2 cellular contexts compared by ENCODE assay signal in the genomic region with DNA sequence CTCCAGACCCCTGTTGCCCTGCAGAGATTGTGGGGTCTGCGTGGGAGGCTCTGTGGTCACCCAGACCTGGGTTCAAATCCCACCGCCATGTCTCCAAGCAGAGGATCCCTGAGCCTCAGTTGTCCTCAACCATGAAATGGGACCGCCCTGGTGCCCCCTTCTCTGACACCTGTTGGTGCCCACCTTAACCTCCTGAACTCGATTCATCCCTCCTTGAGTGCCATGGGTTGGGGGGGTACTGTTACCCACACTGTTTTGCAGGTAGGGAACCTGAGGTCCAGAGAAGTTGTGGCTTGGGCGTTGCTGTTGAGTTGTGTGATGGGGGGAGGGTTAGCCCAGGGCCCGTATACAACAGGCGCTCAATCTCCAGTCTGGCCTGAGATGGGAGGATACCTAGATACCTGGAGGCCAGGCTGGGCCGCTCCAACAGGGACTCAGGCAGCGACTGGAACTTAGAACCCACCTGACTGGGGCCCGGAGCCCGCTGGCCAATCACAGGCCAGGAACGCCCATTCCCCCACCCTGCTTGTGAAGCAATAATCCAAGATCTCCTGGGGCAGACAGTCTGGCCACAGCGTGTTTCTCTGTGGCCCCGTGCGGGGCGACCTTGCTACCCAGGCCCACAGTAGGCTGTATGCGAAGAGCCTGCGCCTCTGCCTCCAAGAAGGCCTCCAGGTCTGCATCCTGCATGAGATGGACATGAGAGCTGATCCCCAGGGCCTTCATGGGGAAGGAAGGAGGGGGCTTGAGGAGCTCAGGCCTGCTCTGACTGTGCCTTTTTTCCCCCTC.
TF ChIP-seq lines count a peak whose summit lies in the region.

No MANE protein-coding gene starts in this region.

TF ChIP-seq in HEK293, 187 proteins besides CTCF, POLR2A, EP300 and RAD21:
- 0 out of 2 replicates have a peak, but pooled peaks have one; percentile 21 for TF ChIP-seq ZNF121 (tag by site-specific recombination; IDR thresholded peaks at IDR 0.05)
- no peak for TF ChIP-seq ZNF211 (tag by site-specific recombination; IDR thresholded peaks at IDR 0.05; ENCODE audit: low read depth)
- no peak for TF ChIP-seq HOXC10 (CRISPR knock-in tag; IDR thresholded peaks at IDR 0.05)
- peak; percentile 13; the same call in 1 of the 2 replicates for TF ChIP-seq SP2 (tag by site-specific recombination; IDR thresholded peaks at IDR 0.05)
- no peak for TF ChIP-seq ZNF639 (tag by site-specific recombination; IDR thresholded peaks at IDR 0.05)
- TF ChIP-seq KLF10 (tag by site-specific recombination; IDR thresholded peaks at IDR 0.05): no peak
- peak; percentile 90 for TF ChIP-seq ZNF792 (tag by site-specific recombination; IDR thresholded peaks at IDR 0.05)
- TF ChIP-seq, protein P1, sequence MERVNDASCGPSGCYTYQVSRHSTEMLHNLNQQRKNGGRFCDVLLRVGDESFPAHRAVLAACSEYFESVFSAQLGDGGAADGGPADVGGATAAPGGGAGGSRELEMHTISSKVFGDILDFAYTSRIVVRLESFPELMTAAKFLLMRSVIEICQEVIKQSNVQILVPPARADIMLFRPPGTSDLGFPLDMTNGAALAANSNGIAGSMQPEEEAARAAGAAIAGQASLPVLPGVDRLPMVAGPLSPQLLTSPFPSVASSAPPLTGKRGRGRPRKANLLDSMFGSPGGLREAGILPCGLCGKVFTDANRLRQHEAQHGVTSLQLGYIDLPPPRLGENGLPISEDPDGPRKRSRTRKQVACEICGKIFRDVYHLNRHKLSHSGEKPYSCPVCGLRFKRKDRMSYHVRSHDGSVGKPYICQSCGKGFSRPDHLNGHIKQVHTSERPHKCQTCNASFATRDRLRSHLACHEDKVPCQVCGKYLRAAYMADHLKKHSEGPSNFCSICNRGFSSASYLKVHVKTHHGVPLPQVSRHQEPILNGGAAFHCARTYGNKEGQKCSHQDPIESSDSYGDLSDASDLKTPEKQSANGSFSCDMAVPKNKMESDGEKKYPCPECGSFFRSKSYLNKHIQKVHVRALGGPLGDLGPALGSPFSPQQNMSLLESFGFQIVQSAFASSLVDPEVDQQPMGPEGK (tag by site-specific recombination; IDR thresholded peaks at IDR 0.05): peak; percentile 50
- no peak for TF ChIP-seq ZNF777 (tag by site-specific recombination; IDR thresholded peaks at IDR 0.05; ENCODE audit: borderline replicate concordance)
- peak; percentile 69; the same call in 1 of the 2 replicates for TF ChIP-seq SCRT1 (tag by site-specific recombination; IDR thresholded peaks at IDR 0.05; ENCODE audit: borderline replicate concordance)
- no peak for TF ChIP-seq ZNF843 (tag by site-specific recombination; IDR thresholded peaks at IDR 0.05)
- TF ChIP-seq ZNF561 (tag by site-specific recombination; IDR thresholded peaks at IDR 0.05; ENCODE audit: borderline replicate concordance): no peak
- 0 out of 2 replicates have a peak, but pooled peaks have one; percentile 31 for TF ChIP-seq BCL11B (tag by site-specific recombination; IDR thresholded peaks at IDR 0.05; ENCODE audit: low read depth)
- TF ChIP-seq ZSCAN23 (tag by site-specific recombination; IDR thresholded peaks at IDR 0.05): no peak
- peak; percentile 76 for TF ChIP-seq SCRT2 (tag by site-specific recombination; IDR thresholded peaks at IDR 0.05)
- peak; percentile 20; the same call in 1 of the 2 replicates for TF ChIP-seq ZBTB8A (tag by site-specific recombination; IDR thresholded peaks at IDR 0.05)

TF ChIP-seq in K562, 482 proteins besides CTCF, POLR2A, EP300 and RAD21:
- TF ChIP-seq ZNF146 (CRISPR knock-in tag; IDR thresholded peaks at IDR 0.05; ENCODE audit: unreplicated experiment): no peak
- TF ChIP-seq PTRF (tag; IDR thresholded peaks at IDR 0.05): no peak
- no peak for TF ChIP-seq ZFP30 (CRISPR knock-in tag; IDR thresholded peaks at IDR 0.05; ENCODE audit: borderline replicate concordance)
- TF ChIP-seq EWSR1 (IDR thresholded peaks at IDR 0.05; ENCODE audit: borderline replicate concordance, low read depth, partially characterized antibody): no peak
- TF ChIP-seq, protein P2, sequence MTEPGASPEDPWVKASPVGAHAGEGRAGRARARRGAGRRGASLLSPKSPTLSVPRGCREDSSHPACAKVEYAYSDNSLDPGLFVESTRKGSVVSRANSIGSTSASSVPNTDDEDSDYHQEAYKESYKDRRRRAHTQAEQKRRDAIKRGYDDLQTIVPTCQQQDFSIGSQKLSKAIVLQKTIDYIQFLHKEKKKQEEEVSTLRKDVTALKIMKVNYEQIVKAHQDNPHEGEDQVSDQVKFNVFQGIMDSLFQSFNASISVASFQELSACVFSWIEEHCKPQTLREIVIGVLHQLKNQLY (CRISPR knock-in tag; conservative IDR thresholded peaks at IDR 0.05): no peak
- TF ChIP-seq KLF10 (CRISPR knock-in tag; IDR thresholded peaks at IDR 0.05): no peak
- TF ChIP-seq BCOR (IDR thresholded peaks at IDR 0.05): peak; percentile 23; the same call in 1 of the 2 replicates
- no peak for TF ChIP-seq RB1 (IDR thresholded peaks at IDR 0.05; ENCODE audit: low read depth)
- TF ChIP-seq RCOR1 (IDR thresholded peaks at IDR 0.05; ENCODE audit: borderline replicate concordance in 1 of 2, low read depth in 2 of 2, low read length in 2 of 2): 0 out of 4 replicates have a peak, but pooled peaks of 1 of the 2 experiments have one; percentile 25
- no peak for TF ChIP-seq ZNF561 (CRISPR knock-in tag; conservative IDR thresholded peaks at IDR 0.05)
- TF ChIP-seq NFRKB (IDR thresholded peaks at IDR 0.05; ENCODE audit: low read depth): no peak
- no peak for TF ChIP-seq MAFK (IDR thresholded peaks at IDR 0.05; ENCODE audit: low read length)
- no peak for TF ChIP-seq MCM3 (IDR thresholded peaks at IDR 0.05)
- peak; percentile 50; the same call in 1 of the 2 replicates for TF ChIP-seq ZNF436 (CRISPR knock-in tag; IDR thresholded peaks at IDR 0.05)
- no peak for TF ChIP-seq BCLAF1 (IDR thresholded peaks at IDR 0.05; ENCODE audit: borderline replicate concordance in 1 of 2, control insufficient read depth in 1 of 2, low read depth in 2 of 2, low read length in 1 of 2)
- no peak for TF ChIP-seq ZBTB9 (CRISPR knock-in tag; IDR thresholded peaks at IDR 0.05)
- no peak for TF ChIP-seq ELF4 (CRISPR knock-in tag; IDR thresholded peaks at IDR 0.05)
- TF ChIP-seq TEAD2 (tag; IDR thresholded peaks at IDR 0.05): no peak
- TF ChIP-seq, protein P3, sequence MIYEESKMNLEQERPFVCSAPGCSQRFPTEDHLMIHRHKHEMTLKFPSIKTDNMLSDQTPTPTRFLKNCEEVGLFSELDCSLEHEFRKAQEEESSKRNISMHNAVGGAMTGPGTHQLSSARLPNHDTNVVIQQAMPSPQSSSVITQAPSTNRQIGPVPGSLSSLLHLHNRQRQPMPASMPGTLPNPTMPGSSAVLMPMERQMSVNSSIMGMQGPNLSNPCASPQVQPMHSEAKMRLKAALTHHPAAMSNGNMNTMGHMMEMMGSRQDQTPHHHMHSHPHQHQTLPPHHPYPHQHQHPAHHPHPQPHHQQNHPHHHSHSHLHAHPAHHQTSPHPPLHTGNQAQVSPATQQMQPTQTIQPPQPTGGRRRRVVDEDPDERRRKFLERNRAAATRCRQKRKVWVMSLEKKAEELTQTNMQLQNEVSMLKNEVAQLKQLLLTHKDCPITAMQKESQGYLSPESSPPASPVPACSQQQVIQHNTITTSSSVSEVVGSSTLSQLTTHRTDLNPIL (CRISPR knock-in tag; IDR thresholded peaks at IDR 0.05): no peak
- TF ChIP-seq ZKSCAN1 (IDR thresholded peaks at IDR 0.05; ENCODE audit: low read depth, low read length): no peak
- no peak; the same call in 1 of the 2 replicates for TF ChIP-seq POLR2G (IDR thresholded peaks at IDR 0.05; ENCODE audit: low read depth, low read length)
- TF ChIP-seq ZKSCAN8 (CRISPR knock-in tag; IDR thresholded peaks at IDR 0.05): peak; percentile 92; the same call in 1 of the 2 replicates
- no peak for TF ChIP-seq DACH1 (IDR thresholded peaks at IDR 0.05; ENCODE audit: partially characterized antibody)
- no peak for TF ChIP-seq NR1H2 (CRISPR knock-in tag; IDR thresholded peaks at IDR 0.05)
- TF ChIP-seq BACH1 (tag; IDR thresholded peaks at IDR 0.05): no peak
- no peak for TF ChIP-seq ZNF830 (CRISPR knock-in tag; IDR thresholded peaks at IDR 0.05)
- TF ChIP-seq ZNF384 (IDR thresholded peaks at IDR 0.05; ENCODE audit: low read depth, low read length): no peak
- peak; percentile 57 for TF ChIP-seq CEBPB (tag; IDR thresholded peaks at IDR 0.05)
- no peak for TF ChIP-seq SIRT6 (IDR thresholded peaks at IDR 0.05; ENCODE audit: low read depth, low read length)
- peak; percentile 93 for TF ChIP-seq ZFP36 (IDR thresholded peaks at IDR 0.05; ENCODE audit: low read depth, low read length, partially characterized antibody)
- TF ChIP-seq, protein P4, sequence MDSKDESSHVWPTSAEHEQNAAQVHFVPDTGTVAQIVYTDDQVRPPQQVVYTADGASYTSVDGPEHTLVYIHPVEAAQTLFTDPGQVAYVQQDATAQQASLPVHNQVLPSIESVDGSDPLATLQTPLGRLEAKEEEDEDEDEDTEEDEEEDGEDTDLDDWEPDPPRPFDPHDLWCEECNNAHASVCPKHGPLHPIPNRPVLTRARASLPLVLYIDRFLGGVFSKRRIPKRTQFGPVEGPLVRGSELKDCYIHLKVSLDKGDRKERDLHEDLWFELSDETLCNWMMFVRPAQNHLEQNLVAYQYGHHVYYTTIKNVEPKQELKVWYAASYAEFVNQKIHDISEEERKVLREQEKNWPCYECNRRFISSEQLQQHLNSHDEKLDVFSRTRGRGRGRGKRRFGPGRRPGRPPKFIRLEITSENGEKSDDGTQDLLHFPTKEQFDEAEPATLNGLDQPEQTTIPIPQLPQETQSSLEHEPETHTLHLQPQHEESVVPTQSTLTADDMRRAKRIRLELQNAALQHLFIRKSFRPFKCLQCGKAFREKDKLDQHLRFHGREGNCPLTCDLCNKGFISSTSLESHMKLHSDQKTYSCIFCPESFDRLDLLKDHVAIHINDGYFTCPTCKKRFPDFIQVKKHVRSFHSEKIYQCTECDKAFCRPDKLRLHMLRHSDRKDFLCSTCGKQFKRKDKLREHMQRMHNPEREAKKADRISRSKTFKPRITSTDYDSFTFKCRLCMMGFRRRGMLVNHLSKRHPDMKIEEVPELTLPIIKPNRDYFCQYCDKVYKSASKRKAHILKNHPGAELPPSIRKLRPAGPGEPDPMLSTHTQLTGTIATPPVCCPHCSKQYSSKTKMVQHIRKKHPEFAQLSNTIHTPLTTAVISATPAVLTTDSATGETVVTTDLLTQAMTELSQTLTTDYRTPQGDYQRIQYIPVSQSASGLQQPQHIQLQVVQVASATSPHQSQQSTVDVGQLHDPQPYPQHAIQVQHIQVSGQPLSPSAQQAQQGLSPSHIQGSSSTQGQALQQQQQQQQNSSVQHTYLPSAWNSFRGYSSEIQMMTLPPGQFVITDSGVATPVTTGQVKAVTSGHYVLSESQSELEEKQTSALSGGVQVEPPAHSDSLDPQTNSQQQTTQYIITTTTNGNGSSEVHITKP (IDR thresholded peaks at IDR 0.05; ENCODE audit: partially characterized antibody): no peak
- no peak for TF ChIP-seq STAG1 (CRISPR knock-in tag; IDR thresholded peaks at IDR 0.05; ENCODE audit: borderline replicate concordance)
- no peak for TF ChIP-seq ARID2 (IDR thresholded peaks at IDR 0.05)
- TF ChIP-seq NR2F6 (CRISPR knock-in tag; IDR thresholded peaks at IDR 0.05): no peak
- no peak for TF ChIP-seq HDAC1 (IDR thresholded peaks at IDR 0.05)
- no peak for TF ChIP-seq TAF7 (tag; IDR thresholded peaks at IDR 0.05)
TF ChIP-seq in K562: peak in this region for 6.
